21 cellular contexts compared by ENCODE assay signal in genomic region chr2:135845257-135845656, GRCh38. TPM values are rescaled to one million over a fixed set of nuclear protein-coding genes. Genes with fewer than 3 reads are reported as not detected.
DNase-seq lines count a peak whose midpoint lies in the region; ATAC-seq and TF ChIP-seq lines count a peak whose summit lies in the region.
"Had no signal": no experiment of that assay in that cellular context is flagged by ENCODE, and none has a peak within 500 bp of the region (broad histone marks: within the 10 kb centered on the region; RNA-seq: fewer than 3 reads in every experiment).

No MANE protein-coding gene starts in this region.

- H3K9ac ChIP-seq in SK-N-MC (ENCODE audit: insufficient read length), result no peak overlapping the region
- H3K9ac ChIP-seq: GM23248, KMS-11 had no signal

- no peaks in the 10 kb centered on the region for H3K36me3 Mint-ChIP-seq in glutamatergic neuron (ENCODE audit: unreplicated experiment)
- H3K36me3 Mint-ChIP-seq in type B pancreatic cell, result peaks cover 42% of the 10 kb centered on the region

- no peak for ATAC-seq in heart right ventricle

- H3K27ac ChIP-seq in right atrium auricular region (no peak overlapping the region), heart right ventricle (no peak overlapping the region), SK-N-MC (0 out of 2 replicates have a peak overlapping the region, but pooled peaks have one; percentile 21)
- H3K27ac ChIP-seq: GM23248, KMS-11, Peyer's patch had no signal

- intact Hi-C loops in heart right ventricle (cut with DNase I), result no loop called here

- H3K4me3 Mint-ChIP-seq in glutamatergic neuron (ENCODE audit: unreplicated experiment) (no peak overlapping the region), type B pancreatic cell (no peak overlapping the region)
- H3K4me3 Mint-ChIP-seq: IgD-negative memory B cell had no signal

- H3K27me3 ChIP-seq in right atrium auricular region, result no peaks in the 10 kb centered on the region
- H3K27me3 ChIP-seq in heart right ventricle, result no peaks in the 10 kb centered on the region
- H3K27me3 ChIP-seq: Peyer's patch had no signal

- WGBS in heart right ventricle, 2 donors, result 91 to 93% methylated on average over 3 of the region's 3 CpGs

- H3K27ac Mint-ChIP-seq in glutamatergic neuron (ENCODE audit: unreplicated experiment), result no peak overlapping the region
- H3K27ac Mint-ChIP-seq in type B pancreatic cell, result no peak overlapping the region
- H3K27ac Mint-ChIP-seq: IgD-negative memory B cell had no signal

- H3K27me3 Mint-ChIP-seq in glutamatergic neuron (ENCODE audit: unreplicated experiment) (no peaks in the 10 kb centered on the region), type B pancreatic cell (no peaks in the 10 kb centered on the region)
- H3K27me3 Mint-ChIP-seq: IgD-negative memory B cell had no signal

- TF ChIP-seq CTCF in right atrium auricular region (IDR thresholded peaks at IDR 0.05) (no peak), heart right ventricle (IDR thresholded peaks at IDR 0.05) (no peak), glutamatergic neuron (IDR thresholded peaks at IDR 0.05; ENCODE audit: partially characterized antibody, unreplicated experiment) (peak; percentile 27), type B pancreatic cell (conservative IDR thresholded peaks at IDR 0.05) (peak; percentile 38)

- H3K9me3 Mint-ChIP-seq in glutamatergic neuron (ENCODE audit: unreplicated experiment) (no peaks in the 10 kb centered on the region), type B pancreatic cell (no peaks in the 10 kb centered on the region)
- H3K9me3 Mint-ChIP-seq: IgD-negative memory B cell had no signal

- H3K4me1 Mint-ChIP-seq in glutamatergic neuron (ENCODE audit: low read depth, unreplicated experiment), result peaks cover 6% of the 10 kb centered on the region
- peaks cover 1% of the 10 kb centered on the region for H3K4me1 Mint-ChIP-seq in type B pancreatic cell (ENCODE audit: unreplicated experiment)

- peak; percentile 28 for DNase-seq in right atrium auricular region (ENCODE audit: low spot score)
- no peak for DNase-seq in heart right ventricle
- no peak for DNase-seq in SK-N-MC (ENCODE audit: low read depth, low spot score)
- DNase-seq in glutamatergic neuron, result no peak
- DNase-seq in type B pancreatic cell (ENCODE audit: extremely low spot score, unreplicated experiment), result no peak
- no peak for DNase-seq in cerebellar cortex (ENCODE audit: low spot score)
- DNase-seq in activated CD8-positive, alpha-beta memory T cell treated with anti-CD3 and anti-CD28 coated beads, Interleukin-2, amount 50 U/mL, for 48 hours, result no peak
- DNase-seq in stimulated activated CD4-positive, alpha-beta T cell treated with anti-CD3 and anti-CD28 coated beads, Interleukin-4, amount 100 ng/mL, for 24 hours, result no peak
- DNase-seq: GM23248, H7, MM.1S, NCI-H2029, NCI-H2227 treated with DMSO at 0.1 percent for 48 hours, NCI-H69, Peyer's patch, SHP77 treated with DMSO at 0.1 percent for 48 hours had no signal

- no peak overlapping the region for H3K4me3 ChIP-seq in right atrium auricular region
- H3K4me3 ChIP-seq in heart right ventricle, result no peak overlapping the region
- H3K4me3 ChIP-seq in SK-N-MC, result no peak overlapping the region
- H3K4me3 ChIP-seq: GM23248, Peyer's patch had no signal

- H3K36me3 ChIP-seq in right atrium auricular region, result peaks cover 12% of the 10 kb centered on the region
- peaks cover 0 to 79% (median 12%) of the 10 kb centered on the region in 9 donors for H3K36me3 ChIP-seq in heart right ventricle
- H3K36me3 ChIP-seq in SK-N-MC (ENCODE audit: insufficient read depth, low read length), result peaks cover 92% of the 10 kb centered on the region

- H3K9me3 ChIP-seq in right atrium auricular region (no peaks in the 10 kb centered on the region), heart right ventricle (no peaks in the 10 kb centered on the region), SK-N-MC (ENCODE audit: low read depth, low read length) (no peaks in the 10 kb centered on the region)
- H3K9me3 ChIP-seq: Peyer's patch had no signal

- H3K4me1 ChIP-seq in right atrium auricular region, result peaks cover 0 to 3% of the 10 kb centered on the region in 2 donors
- H3K4me1 ChIP-seq in heart right ventricle, result peaks cover 0 to 13% (median 8%) of the 10 kb centered on the region in 9 donors

RNA-seq across cellular contexts. Expression of gene LCT, which starts 8.3 kb away (rescaled TPM):
- total RNA-seq in right atrium auricular region, result not detected
- total RNA-seq in heart right ventricle, result not detected
- polyA plus RNA-seq in heart right ventricle, result not detected
- total RNA-seq in glutamatergic neuron (ENCODE audit: unreplicated experiment), result not detected
- total RNA-seq in type B pancreatic cell (ENCODE audit: low replicate concordance), result 2.8 and 7.2 TPM in 2 replicates
- total RNA-seq: A172, G401 had no signal
- polyA plus RNA-seq: BJ, GM23248, IgD-negative memory B cell had no signal

RNA-seq across cellular contexts. Expression of gene MCM6, which starts 31.0 kb away (rescaled TPM):
- 1 to 10 TPM; 3.2 to 4.4 TPM for total RNA-seq in right atrium auricular region
- 1 to 10 TPM; 2.9 to 9.4 (median 5.3) TPM for total RNA-seq in heart right ventricle
- 1 to 10 TPM; 1.6 to 2.8 TPM for polyA plus RNA-seq in heart right ventricle
- total RNA-seq in glutamatergic neuron (ENCODE audit: unreplicated experiment), result 11.7 TPM
- total RNA-seq in type B pancreatic cell (ENCODE audit: low replicate concordance), result 35.8 and 54.9 TPM in 2 replicates

Comparison
In these comparisons a context has a peak if more than half of its experiments do, and no peak if none do; other contexts are left out.
1. CTCF ChIP-seq: peak in glutamatergic neuron (single experiment) and type B pancreatic cell (single experiment); none in right atrium auricular region (0 of 2) and heart right ventricle (0 of 9).